Comparison of ENCODE assay signal across 18 cellular contexts in genomic region chr17:50772251-50772650, GRCh38. TPM values are rescaled to one million over a fixed set of nuclear protein-coding genes. Genes with fewer than 3 reads are reported as not detected.
DNase-seq lines count a peak whose midpoint lies in the region; ATAC-seq and TF ChIP-seq lines count a peak whose summit lies in the region.
"Had no signal": no experiment of that assay in that cellular context is flagged by ENCODE, and none has a peak within 500 bp of the region (broad histone marks: within the 10 kb centered on the region; RNA-seq: fewer than 3 reads in every experiment).

No MANE protein-coding gene starts in this region.

- H3K4me1 ChIP-seq in DOHH2 (ENCODE audit: control insufficient read depth, low read length), result peaks cover 7% of the 10 kb centered on the region
- H3K4me1 ChIP-seq in osteoblast (ENCODE audit: insufficient read depth, low read length), result no peaks in the 10 kb centered on the region
- H3K4me1 ChIP-seq in PC-3 (ENCODE audit: insufficient read depth, low read length), result peaks cover 8% of the 10 kb centered on the region
- H3K4me1 ChIP-seq: lower lobe of right lung had no signal

- H3K27me3 ChIP-seq in DOHH2 (ENCODE audit: control insufficient read depth, low read length) (no peaks in the 10 kb centered on the region), H7 (ENCODE audit: control insufficient read depth, insufficient read depth, low read length) (no peaks in the 10 kb centered on the region), osteoblast (ENCODE audit: insufficient read depth, low read length) (no peaks in the 10 kb centered on the region), PC-3 (ENCODE audit: low read length) (no peaks in the 10 kb centered on the region)
- H3K27me3 ChIP-seq: neutrophil had no signal

- peak; percentile 11 for DNase-seq in coronary artery (ENCODE audit: low spot score)
- no peak for DNase-seq in H7
- no peak for DNase-seq in osteoblast (ENCODE audit: insufficient read length, low spot score, missing footprints)
- no peak for DNase-seq in PC-3
- no peak for DNase-seq in occipital lobe (lab: John Stamatoyannopoulos, UW)
- DNase-seq: COR-L47, lower lobe of right lung, NCI-H748 treated with DMSO at 0.1 percent for 48 hours, SHP77 had no signal

- H3K4me3 ChIP-seq in DOHH2 (ENCODE audit: low read length) (no peak overlapping the region), coronary artery (no peak overlapping the region), H7 (ENCODE audit: insufficient read depth, low read depth, low read length) (no peak overlapping the region), osteoblast (ENCODE audit: insufficient read depth, low read length) (no peak overlapping the region), PC-3 (ENCODE audit: low read length) (no peak overlapping the region)
- H3K4me3 ChIP-seq: lower lobe of right lung, skin epidermis had no signal

- H3F3A ChIP-seq in DOHH2 (ENCODE audit: control insufficient read depth, insufficient read depth), result no peaks in the 10 kb centered on the region
- no peaks in the 10 kb centered on the region for H3F3A ChIP-seq in PC-3 (ENCODE audit: low read length, unreplicated experiment)

- CTCF ChIA-PET in PC-3 (lab: Charles Lee), result interaction anchor here (0.6 kb wide), 1 partner anchor 99 kb away, joined by 3 read pairs; no protein-coding TSS in a partner anchor

- no peak overlapping the region for H2AFZ ChIP-seq in osteoblast (ENCODE audit: low read length)
- no peak overlapping the region for H2AFZ ChIP-seq in PC-3 (ENCODE audit: low read length)

- no peaks in the 10 kb centered on the region for H3K9me3 ChIP-seq in DOHH2 (ENCODE audit: control insufficient read depth, insufficient read depth, low read length)
- H3K9me3 ChIP-seq in osteoblast (ENCODE audit: low read depth, low read length), result no peaks in the 10 kb centered on the region
- no peaks in the 10 kb centered on the region for H3K9me3 ChIP-seq in PC-3 (ENCODE audit: low read length)
- H3K9me3 ChIP-seq: lower lobe of right lung, neutrophil had no signal

- H3K4me2 ChIP-seq in DOHH2 (ENCODE audit: low read length) (0 out of 2 replicates have a peak overlapping the region, but pooled peaks have one; percentile 17), osteoblast (ENCODE audit: insufficient read depth, low read length) (no peak overlapping the region), PC-3 (ENCODE audit: low read length) (no peak overlapping the region)

- intact Hi-C loops in PC-3 (cut with micrococcal nuclease), result no loop called here

- BruUV-seq in PC-3 (replicated peaks; lab: Mats Ljungman, UMichigan), result no TSS peak

- TF ChIP-seq CTCF in DOHH2 (IDR thresholded peaks at IDR 0.05; ENCODE audit: low read depth, low read length, poor library complexity, severe bottlenecking), result no peak
- no peak for TF ChIP-seq CTCF in coronary artery (IDR thresholded peaks at IDR 0.05)
- no peak for TF ChIP-seq CTCF in osteoblast (IDR thresholded peaks at IDR 0.05; ENCODE audit: extremely low read depth, low read depth, low read length)
- TF ChIP-seq CTCF in PC-3 (conservative IDR thresholded peaks at IDR 0.05; ENCODE audit: low read depth, low read length), result no peak

- H3K36me3 ChIP-seq in DOHH2 (ENCODE audit: control insufficient read depth, low read length), result no peaks in the 10 kb centered on the region
- H3K36me3 ChIP-seq in H7 (replicated peaks; ENCODE audit: control insufficient read depth, insufficient read depth, low read length), result no peaks in the 10 kb centered on the region
- H3K36me3 ChIP-seq in osteoblast (ENCODE audit: insufficient read depth, low read length), result no peaks in the 10 kb centered on the region
- H3K36me3 ChIP-seq in PC-3 (ENCODE audit: low read depth, low read length), result no peaks in the 10 kb centered on the region
- H3K36me3 ChIP-seq: lower lobe of right lung, neutrophil had no signal

- no peaks in the 10 kb centered on the region for H3K79me2 ChIP-seq in DOHH2 (ENCODE audit: control insufficient read depth, low read length)
- H3K79me2 ChIP-seq in osteoblast (ENCODE audit: insufficient read depth, low read length), result no peaks in the 10 kb centered on the region
- no peaks in the 10 kb centered on the region for H3K79me2 ChIP-seq in PC-3 (ENCODE audit: low read length)

- POLR2A ChIA-PET in PC-3 (lab: Charles Lee; ENCODE audit: unreplicated experiment), result no interaction called here

- no peak overlapping the region for H3K27ac ChIP-seq in DOHH2 (ENCODE audit: low read depth, low read length)
- no peak overlapping the region for H3K27ac ChIP-seq in coronary artery
- H3K27ac ChIP-seq in osteoblast (ENCODE audit: low read depth, low read length), result no peak overlapping the region
- no peak overlapping the region for H3K27ac ChIP-seq in PC-3 (ENCODE audit: low read length)
- H3K27ac ChIP-seq: lower lobe of right lung, neutrophil, skin epidermis had no signal

- H3K9me2 ChIP-seq in DOHH2 (replicated peaks; ENCODE audit: control insufficient read depth, low read length), result no peaks in the 10 kb centered on the region
- no peaks in the 10 kb centered on the region for H3K9me2 ChIP-seq in PC-3 (replicated peaks; ENCODE audit: low read length)

- H3K9ac ChIP-seq in PC-3 (ENCODE audit: low read length), result no peak overlapping the region

- ATAC-seq in GM21528 (IDR thresholded peaks at IDR 0.05; ENCODE audit: low FRiP score, unreplicated experiment) (peak; percentile 71), HG03469 (IDR thresholded peaks at IDR 0.05; ENCODE audit: unreplicated experiment) (peak; percentile 88), PC-3 (no peak)
- ATAC-seq: activated T-helper 17 cell treated with anti-CD3 and anti-CD28 coated beads, Interleukin-2, amount 50 U/mL, for 72 hours; lower lobe of right lung had no signal

- no peaks in the 10 kb centered on the region for H4K20me1 ChIP-seq in DOHH2 (ENCODE audit: control insufficient read depth, insufficient read depth, low read depth, low read length)
- no peaks in the 10 kb centered on the region for H4K20me1 ChIP-seq in osteoblast (ENCODE audit: insufficient read depth, low read length)
- no peaks in the 10 kb centered on the region for H4K20me1 ChIP-seq in PC-3 (ENCODE audit: low read length)

RNA-seq across cellular contexts. Expression of gene ANKRD40CL, which starts 4.9 kb away (rescaled TPM):
- total RNA-seq in H7 (2014; rRNA removed; shearing (Covaris generic)), result not detected in 2 replicates
- total RNA-seq in osteoblast, result 0.36 TPM in 1 of 2 replicates, not detected in the other
- not detected in 2 replicates for total RNA-seq in PC-3 (2014; rRNA removed)
- total RNA-seq in occipital lobe, result not detected
- total RNA-seq: activated T-helper 17 cell treated with anti-CD3 and anti-CD28 coated beads, Interleukin-2, amount 50 U/mL, for 72 hours; astrocyte; dermis microvascular lymphatic vessel endothelial cell; lower lobe of right lung; M059J had no signal

RNA-seq across cellular contexts. Expression of gene LUC7L3, which starts 52.8 kb away (rescaled TPM):
- total RNA-seq in H7 (2014; rRNA removed; shearing (Covaris generic)), result 45.4 and 76.9 TPM in 2 replicates
- total RNA-seq in osteoblast (25.6 and 34.7 TPM in 2 replicates), PC-3 (2014; rRNA removed) (43.0 and 54.3 TPM in 2 replicates), occipital lobe (141 TPM)
